In the genomic region with DNA sequence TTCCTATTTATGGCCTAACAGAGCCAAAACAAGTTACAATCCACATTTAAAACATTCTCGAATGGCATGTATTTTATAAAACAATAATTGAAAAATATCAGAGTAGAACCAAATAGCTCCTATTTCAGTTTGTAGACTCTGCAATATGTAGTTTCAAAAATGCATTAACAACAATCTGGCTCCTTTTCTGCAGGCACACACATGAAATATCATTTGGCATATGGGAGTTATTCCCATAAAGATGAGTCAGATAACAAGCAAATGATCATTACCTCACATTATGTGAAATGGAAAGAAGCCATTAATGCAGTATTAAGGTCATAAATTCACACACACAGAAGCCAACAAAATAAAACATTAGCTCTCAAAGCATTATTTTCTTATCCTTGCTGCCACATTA, we compare ENCODE assay signal across 14 cellular contexts.
"Had no signal": no experiment of that assay in that cellular context is flagged by ENCODE, and none has a peak within 500 bp of the region (broad histone marks: within the 10 kb centered on the region; RNA-seq: fewer than 3 reads in every experiment).

No MANE protein-coding gene starts in this region.

- H3K9me3 ChIP-seq: heart right ventricle, pancreas, thyroid gland had no signal

- DNase-seq: activated CD4-positive, alpha-beta T cell treated with anti-CD3 and anti-CD28 coated beads, Interleukin-2, amount 50 U/mL, for 4 hours; activated CD4-positive, CD25-positive, alpha-beta regulatory T cell treated with anti-CD3 and anti-CD28 coated beads, Interleukin-2, amount 50 U/mL, for 72 hours; activated naive CD4-positive, alpha-beta T cell treated with anti-CD3 and anti-CD28 coated beads, Interleukin-2, amount 50 U/mL, for 16 hours; dorsolateral prefrontal cortex; endodermal cell; foreskin melanocyte; heart right ventricle; midbrain; pancreas; stimulated activated CD4-positive, alpha-beta T cell treated with anti-CD3 and anti-CD28 coated beads, Interleukin-1b, Interleukin-23, amount 100 ng/mL, for 48 hours; thyroid gland had no signal

- H3K4me3 Mint-ChIP-seq: endodermal cell, neural crest cell had no signal

- H3K27ac ChIP-seq: cardiac muscle cell, dorsolateral prefrontal cortex, heart right ventricle, pancreas, thyroid gland had no signal

- H3K27ac Mint-ChIP-seq: activated T-helper 2 cell treated with anti-CD3 and anti-CD28 coated beads, Interferon-gamma antibody, Interleukin-2, Interleukin-4, amounts not matched to agents 10 μg/mL and 5 μg/mL and 100 μg/mL, durations not matched to agents 14 hours and 24 hours and 36 hours; endodermal cell had no signal

- H3K9me3 Mint-ChIP-seq: activated T-helper 2 cell treated with anti-CD3 and anti-CD28 coated beads, Interferon-gamma antibody, Interleukin-2, Interleukin-4, amounts not matched to agents 10 μg/mL and 5 μg/mL and 100 μg/mL, durations not matched to agents 14 hours and 24 hours and 36 hours; endodermal cell had no signal

- H3K4me1 ChIP-seq: thyroid gland had no signal

- ATAC-seq: heart right ventricle, pancreas had no signal

- H3K4me3 ChIP-seq: cardiac muscle cell, dorsolateral prefrontal cortex, heart right ventricle, pancreas, thyroid gland had no signal

- H3K4me1 Mint-ChIP-seq: neural crest cell had no signal

- H3K27me3 ChIP-seq: cardiac muscle cell, dorsolateral prefrontal cortex, heart right ventricle, pancreas, thyroid gland had no signal
